ENCODE assay signal across 1 cellular context in genomic region chr3:191366675-191367074, GRCh38.
TF ChIP-seq lines count a peak whose summit lies in the region.

No MANE protein-coding gene starts in this region.

TF ChIP-seq in HepG2, 621 proteins besides CTCF, POLR2A, EP300 and RAD21:
- TF ChIP-seq, protein P1, sequence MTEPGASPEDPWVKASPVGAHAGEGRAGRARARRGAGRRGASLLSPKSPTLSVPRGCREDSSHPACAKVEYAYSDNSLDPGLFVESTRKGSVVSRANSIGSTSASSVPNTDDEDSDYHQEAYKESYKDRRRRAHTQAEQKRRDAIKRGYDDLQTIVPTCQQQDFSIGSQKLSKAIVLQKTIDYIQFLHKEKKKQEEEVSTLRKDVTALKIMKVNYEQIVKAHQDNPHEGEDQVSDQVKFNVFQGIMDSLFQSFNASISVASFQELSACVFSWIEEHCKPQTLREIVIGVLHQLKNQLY (CRISPR knock-in tag; IDR thresholded peaks at IDR 0.05), result no peak
- no peak for TF ChIP-seq MAZ (IDR thresholded peaks at IDR 0.05; ENCODE audit: borderline replicate concordance, low read depth, low read length)
- no peak for TF ChIP-seq MAZ (CRISPR knock-in tag; IDR thresholded peaks at IDR 0.05; ENCODE audit: low read depth)
- no peak for TF ChIP-seq DPF2 (CRISPR knock-in tag; IDR thresholded peaks at IDR 0.05; ENCODE audit: borderline replicate concordance, low read depth)
- TF ChIP-seq KDM5B (CRISPR knock-in tag; IDR thresholded peaks at IDR 0.05; ENCODE audit: borderline replicate concordance), result no peak
- no peak for TF ChIP-seq ZNF563 (CRISPR knock-in tag; IDR thresholded peaks at IDR 0.05)
- no peak for TF ChIP-seq FOXO4 (CRISPR knock-in tag; conservative IDR thresholded peaks at IDR 0.05)
- TF ChIP-seq KAT7 (CRISPR knock-in tag; IDR thresholded peaks at IDR 0.05; ENCODE audit: borderline replicate concordance), result no peak
- no peak for TF ChIP-seq ZNF276 (CRISPR knock-in tag; IDR thresholded peaks at IDR 0.05; ENCODE audit: low read depth)
- TF ChIP-seq SP2 (CRISPR knock-in tag; IDR thresholded peaks at IDR 0.05), result no peak
